8 cellular contexts compared by ENCODE assay signal in the genomic region with DNA sequence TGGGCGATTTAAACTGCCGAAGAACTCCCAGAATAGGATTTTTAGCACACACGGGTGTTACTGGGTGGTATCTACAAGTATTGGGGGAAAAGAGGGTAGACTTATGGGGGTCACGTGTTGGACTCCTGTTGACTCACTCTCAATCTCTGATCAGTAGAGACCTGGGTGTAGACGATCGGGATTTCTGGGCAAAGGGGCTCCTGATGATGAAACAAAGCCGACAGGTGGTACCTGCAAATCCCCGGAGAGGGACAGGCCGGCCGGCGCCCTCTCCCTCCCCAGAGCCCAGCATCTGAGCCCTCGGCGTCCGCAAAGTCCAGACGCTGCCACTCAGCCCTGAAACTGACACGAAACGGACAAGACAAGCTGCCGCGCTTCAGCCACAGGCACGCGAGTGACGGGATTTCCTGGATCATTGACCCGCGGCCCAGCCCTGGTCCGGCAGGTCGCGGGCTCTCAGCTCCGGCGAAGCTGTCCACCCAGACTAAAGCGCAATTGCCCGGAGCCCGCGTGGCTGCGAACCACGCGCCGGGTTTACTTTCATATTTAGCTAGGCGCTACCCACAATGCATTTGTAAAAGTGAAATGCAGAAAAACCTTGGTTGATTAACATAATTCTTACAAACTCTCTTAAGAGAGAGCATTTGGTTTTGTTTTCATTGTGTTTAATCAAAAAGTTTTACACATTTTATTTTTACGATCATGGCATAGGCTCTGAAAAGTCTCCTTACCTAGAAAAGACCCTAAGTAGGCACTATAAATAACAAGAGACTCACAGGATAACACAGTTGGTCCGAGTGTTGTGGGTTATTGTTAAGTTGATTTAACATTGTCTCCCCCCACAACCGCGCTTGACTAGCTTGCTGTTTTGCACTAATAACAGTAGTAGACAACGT. TPM values are rescaled to one million over a fixed set of nuclear protein-coding genes. Genes with fewer than 3 reads are reported as not detected.
DNase-seq lines count a peak whose midpoint lies in the region; ATAC-seq and TF ChIP-seq lines count a peak whose summit lies in the region.

No MANE protein-coding gene starts in this region.

- ATAC-seq in GM19324 (IDR thresholded peaks at IDR 0.05; ENCODE audit: low FRiP score, unreplicated experiment) (peak; percentile 85), HG03457 (IDR thresholded peaks at IDR 0.05; ENCODE audit: unreplicated experiment) (peak; percentile 71), right lobe of liver (peak; percentile 94 to 97 (median 96))

- H3K4me3 ChIP-seq in BLaER1 treated with 17β-estradiol and CSF1 and Interleukin-3, amounts not matched to agents 10 nM and 100 nM = peak overlapping the region; percentile 64 to 90 (median 81)
- H3K4me3 ChIP-seq in right lobe of liver = peak overlapping the region; percentile 67 to 74 (median 68)

- no peaks in the 10 kb centered on the region for H4K20me1 ChIP-seq in BLaER1 treated with 17β-estradiol and CSF1 and Interleukin-3, amounts not matched to agents 10 nM and 100 nM

- peak overlapping the region; percentile 87 to 98 (median 95) for H3K9ac ChIP-seq in BLaER1 treated with 17β-estradiol and CSF1 and Interleukin-3, amounts not matched to agents 10 nM and 100 nM

- peak; percentile 72 for TF ChIP-seq POLR2A in right lobe of liver (IDR thresholded peaks at IDR 0.05)

- no peaks in the 10 kb centered on the region for H3K27me3 ChIP-seq in BLaER1 treated with 17β-estradiol and CSF1 and Interleukin-3, amounts not matched to agents 10 nM and 100 nM
- H3K27me3 ChIP-seq in right lobe of liver = no peaks in the 10 kb centered on the region

- peak in 1 of 4 donors; percentile 3 for TF ChIP-seq CTCF in right lobe of liver (IDR thresholded peaks at IDR 0.05)

- DNase-seq in NCI-H69 (lab: John Stamatoyannopoulos, UW) (peak; percentile 93), dermis microvascular lymphatic vessel endothelial cell (ENCODE audit: low read depth in 2 of 2) (peak; percentile 69 to 80), right lobe of liver (peak; percentile 85 to 88 (median 86))
- DNase-seq in activated CD4-positive, alpha-beta T cell treated with anti-CD3 and anti-CD28 coated beads, Interleukin-2, amount 50 U/mL, for 24 hours (ENCODE audit: low read depth in 1 of 2, low spot score in 1 of 2) = peak; percentile 51 to 58
- peak; percentile 60 for DNase-seq in stimulated activated CD4-positive, alpha-beta T cell treated with anti-CD3 and anti-CD28 coated beads, Interleukin-4, amount 100 ng/mL, for 1 hour

- H3K4me1 ChIP-seq in BLaER1 treated with 17β-estradiol and CSF1 and Interleukin-3, amounts not matched to agents 10 nM and 100 nM = peaks cover 11 to 20% (median 14%) of the 10 kb centered on the region in 10 experiments; a peak in 18 of 20 replicates
- no peaks in the 10 kb centered on the region for H3K4me1 ChIP-seq in right lobe of liver

- peak overlapping the region; percentile 58 to 86 (median 80) for H3K4me2 ChIP-seq in BLaER1 treated with 17β-estradiol and CSF1 and Interleukin-3, amounts not matched to agents 10 nM and 100 nM

- H3K36me3 ChIP-seq in BLaER1 treated with 17β-estradiol and CSF1 and Interleukin-3, amounts not matched to agents 10 nM and 100 nM = no peaks in the 10 kb centered on the region
- no peaks in the 10 kb centered on the region for H3K36me3 ChIP-seq in right lobe of liver

- under 1% methylated on average over 19 of the region's 43 CpGs for WGBS in right lobe of liver (ENCODE audit: insufficient coverage, low coverage, low lambda C conversion rate, missing lambda C conversion rate)

- H3K27ac ChIP-seq in BLaER1 treated with 17β-estradiol and CSF1 and Interleukin-3, amounts not matched to agents 10 nM and 100 nM = peak overlapping the region; percentile 82 to 98 (median 96)
- peak overlapping the region; percentile 86 to 91 (median 91) for H3K27ac ChIP-seq in right lobe of liver

- intact Hi-C loops in right lobe of liver (cut with DNase I) = no loop called here

- H3K9me3 ChIP-seq in BLaER1 treated with 17β-estradiol and CSF1 and Interleukin-3, amounts not matched to agents 10 nM and 100 nM (replicated peaks in 1 of 11) = peaks cover 0 to 5% (median 0%) of the 10 kb centered on the region in 11 experiments; a peak in 3 of 22 replicates
- H3K9me3 ChIP-seq in right lobe of liver = no peaks in the 10 kb centered on the region

RNA-seq across cellular contexts. Expression of gene EZH2, which starts 56.9 kb away (rescaled TPM):
- total RNA-seq in dermis microvascular lymphatic vessel endothelial cell = 8.5 and 11.8 TPM in 2 replicates
- 1 to 10 TPM; 1.2 to 4.2 (median 1.9) TPM for total RNA-seq in right lobe of liver

Comparison
In these comparisons a context has a peak if more than half of its experiments do, and no peak if none do; other contexts are left out.
1. Peak in every context shown above with its lines: DNase-seq, ATAC-seq, H3K4me3 ChIP-seq and H3K27ac ChIP-seq.